1 cellular context compared by ENCODE assay signal in the genomic region with DNA sequence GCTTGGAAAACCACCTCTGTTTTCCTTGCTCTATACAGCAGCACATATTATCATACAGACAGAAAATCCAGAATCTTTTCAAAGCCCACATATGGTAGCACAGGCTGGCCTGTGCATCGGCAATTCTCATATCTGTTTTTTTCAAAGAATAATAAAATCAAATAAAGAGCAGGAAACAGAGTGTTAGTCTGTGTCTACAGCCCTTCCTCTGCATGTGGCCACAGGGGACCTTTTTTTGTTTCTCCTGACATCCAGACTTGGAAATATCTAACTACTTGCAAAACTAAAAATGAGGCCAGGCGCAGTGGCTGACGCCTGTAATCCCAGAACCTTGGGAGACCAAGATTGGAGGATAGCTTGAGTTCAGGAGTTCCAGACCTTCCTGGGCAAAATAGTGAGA.
TF ChIP-seq lines count a peak whose summit lies in the region.

No MANE protein-coding gene starts in this region.

TF ChIP-seq in A549, 52 proteins besides CTCF, POLR2A, EP300 and RAD21 (continued from another document):
- TF ChIP-seq, protein P1, sequence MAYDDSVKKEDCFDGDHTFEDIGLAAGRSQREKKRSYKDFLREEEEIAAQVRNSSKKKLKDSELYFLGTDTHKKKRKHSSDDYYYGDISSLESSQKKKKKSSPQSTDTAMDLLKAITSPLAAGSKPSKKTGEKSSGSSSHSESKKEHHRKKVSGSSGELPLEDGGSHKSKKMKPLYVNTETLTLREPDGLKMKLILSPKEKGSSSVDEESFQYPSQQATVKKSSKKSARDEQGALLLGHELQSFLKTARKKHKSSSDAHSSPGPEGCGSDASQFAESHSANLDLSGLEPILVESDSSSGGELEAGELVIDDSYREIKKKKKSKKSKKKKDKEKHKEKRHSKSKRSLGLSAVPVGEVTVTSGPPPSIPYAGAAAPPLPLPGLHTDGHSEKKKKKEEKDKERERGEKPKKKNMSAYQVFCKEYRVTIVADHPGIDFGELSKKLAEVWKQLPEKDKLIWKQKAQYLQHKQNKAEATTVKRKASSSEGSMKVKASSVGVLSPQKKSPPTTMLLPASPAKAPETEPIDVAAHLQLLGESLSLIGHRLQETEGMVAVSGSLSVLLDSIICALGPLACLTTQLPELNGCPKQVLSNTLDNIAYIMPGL (CRISPR knock-in tag; IDR thresholded peaks at IDR 0.05; ENCODE audit: borderline replicate concordance): no peak
